11 cellular contexts compared by ENCODE assay signal in genomic region chr15:67564590-67565345, GRCh38. TPM values are rescaled to one million over a fixed set of nuclear protein-coding genes. Genes with fewer than 3 reads are reported as not detected.
DNase-seq lines count a peak whose midpoint lies in the region; ATAC-seq and TF ChIP-seq lines count a peak whose summit lies in the region.
"Had no signal": no experiment of that assay in that cellular context is flagged by ENCODE, and none has a peak within 500 bp of the region (broad histone marks: within the 10 kb centered on the region; RNA-seq: fewer than 3 reads in every experiment).

No MANE protein-coding gene starts in this region.

- intact Hi-C loops in Calu3 (cut with micrococcal nuclease; ENCODE audit: unreplicated experiment) (no loop called here), spleen (cut with DNase I; ENCODE audit: low total_unique reads) (no loop called here), dorsolateral prefrontal cortex (cut with DNase I) (no loop called here)

- CTCF ChIA-PET in Calu3 (lab: Charles Lee), result no interaction called here

- H3K4me3 ChIP-seq in spleen (no peak overlapping the region), dorsolateral prefrontal cortex (no peak overlapping the region)

- WGBS in spleen, 5 donors, result 59 to 66% (median 61%) methylated on average over 4 of the region's 4 CpGs

- peaks cover 2 to 16% (median 6%) of the 10 kb centered on the region in 6 donors for H3K4me1 ChIP-seq in spleen

- peak overlapping the region; percentile 49 for H3K27ac Mint-ChIP-seq in activated naive CD8-positive, alpha-beta T cell treated with anti-CD3 and anti-CD28 coated beads for 36 hours
- no peak overlapping the region for H3K27ac Mint-ChIP-seq in Calu3 (ENCODE audit: unreplicated experiment)
- H3K27ac Mint-ChIP-seq: activated CD4-positive, alpha-beta memory T cell treated with anti-CD3 and anti-CD28 coated beads, Interleukin-2, amount 10 ng/mL, durations not matched to agents 7 days and 5 days had no signal

- no peak for DNase-seq in activated naive CD8-positive, alpha-beta T cell treated with anti-CD3 and anti-CD28 coated beads for 36 hours
- no peak for DNase-seq in Calu3
- DNase-seq in spleen, result no peak
- no peak for DNase-seq in dorsolateral prefrontal cortex
- DNase-seq in stimulated activated CD4-positive, alpha-beta T cell treated with anti-CD3 and anti-CD28 coated beads, Interleukin-4, amount 100 ng/mL, for 24 hours, result no peak
- DNase-seq: activated CD4-positive, alpha-beta memory T cell treated with anti-CD3 and anti-CD28 coated beads, Interleukin-2, amount 10 ng/mL, durations not matched to agents 7 days and 5 days; erythroblast; NCI-H187 treated with DMSO at 0.1 percent for 48 hours had no signal

- H3K9me3 ChIP-seq in spleen, result no peaks in the 10 kb centered on the region

- BruUV-seq in Calu3 (replicated peaks; lab: Mats Ljungman, UMichigan), result no TSS peak

- TF ChIP-seq POLR2A in spleen (IDR thresholded peaks at IDR 0.05), result no peak

- H3K27me3 Mint-ChIP-seq in activated naive CD8-positive, alpha-beta T cell treated with anti-CD3 and anti-CD28 coated beads for 36 hours, result no peaks in the 10 kb centered on the region
- H3K27me3 Mint-ChIP-seq in Calu3 (ENCODE audit: unreplicated experiment), result no peaks in the 10 kb centered on the region
- H3K27me3 Mint-ChIP-seq: activated CD4-positive, alpha-beta memory T cell treated with anti-CD3 and anti-CD28 coated beads, Interleukin-2, amount 10 ng/mL, durations not matched to agents 7 days and 5 days had no signal

- ATAC-seq in GM18498 (IDR thresholded peaks at IDR 0.05; ENCODE audit: unreplicated experiment) (peak; percentile 89), GM21381 (IDR thresholded peaks at IDR 0.05; ENCODE audit: unreplicated experiment) (peak; percentile 92), HG03196 (IDR thresholded peaks at IDR 0.05; ENCODE audit: unreplicated experiment) (peak; percentile 88)

- H3K27ac ChIP-seq in spleen (no peak overlapping the region), dorsolateral prefrontal cortex (no peak overlapping the region)

- H3K9me3 Mint-ChIP-seq in activated naive CD8-positive, alpha-beta T cell treated with anti-CD3 and anti-CD28 coated beads for 36 hours, result no peaks in the 10 kb centered on the region
- no peaks in the 10 kb centered on the region for H3K9me3 Mint-ChIP-seq in Calu3 (ENCODE audit: low read depth, unreplicated experiment)
- H3K9me3 Mint-ChIP-seq: activated CD4-positive, alpha-beta memory T cell treated with anti-CD3 and anti-CD28 coated beads, Interleukin-2, amount 10 ng/mL, durations not matched to agents 7 days and 5 days had no signal

- TF ChIP-seq CTCF in Calu3 (IDR thresholded peaks at IDR 0.05; ENCODE audit: unreplicated experiment) (no peak), spleen (IDR thresholded peaks at IDR 0.05 in 8 of 11, conservative IDR thresholded peaks at IDR 0.05 in 3 of 11) (no peak), dorsolateral prefrontal cortex (IDR thresholded peaks at IDR 0.05 in 54 of 56, conservative IDR thresholded peaks at IDR 0.05 in 2 of 56; ENCODE audit: low read depth in 1 of 56, partially characterized antibody in 56 of 56) (no peak)

- peaks cover 25% of the 10 kb centered on the region for H3K36me3 Mint-ChIP-seq in activated naive CD8-positive, alpha-beta T cell treated with anti-CD3 and anti-CD28 coated beads for 36 hours
- no peaks in the 10 kb centered on the region for H3K36me3 Mint-ChIP-seq in Calu3 (ENCODE audit: insufficient read depth, unreplicated experiment)

- H3K27me3 ChIP-seq in spleen (replicated peaks in 1 of 7) (no peaks in the 10 kb centered on the region), dorsolateral prefrontal cortex (no peaks in the 10 kb centered on the region)

- H3K4me1 Mint-ChIP-seq in activated naive CD8-positive, alpha-beta T cell treated with anti-CD3 and anti-CD28 coated beads for 36 hours, result peaks cover 19% of the 10 kb centered on the region
- H3K4me1 Mint-ChIP-seq in Calu3 (ENCODE audit: low read depth, unreplicated experiment), result no peaks in the 10 kb centered on the region

- peaks cover 0 to 35% (median 0%) of the 10 kb centered on the region in 6 donors for H3K36me3 ChIP-seq in spleen

- H3K4me3 Mint-ChIP-seq in activated naive CD8-positive, alpha-beta T cell treated with anti-CD3 and anti-CD28 coated beads for 36 hours, result peak overlapping the region; percentile 35
- H3K4me3 Mint-ChIP-seq in Calu3 (ENCODE audit: low read depth, unreplicated experiment), result no peak overlapping the region
- H3K4me3 Mint-ChIP-seq: activated CD4-positive, alpha-beta memory T cell treated with anti-CD3 and anti-CD28 coated beads, Interleukin-2, amount 10 ng/mL, durations not matched to agents 7 days and 5 days had no signal

RNA-seq across cellular contexts. Expression of gene MAP2K5, which starts 22.3 kb away (rescaled TPM):
- 10 to 100 TPM; 17.0 to 20.8 TPM for total RNA-seq in activated naive CD8-positive, alpha-beta T cell treated with anti-CD3 and anti-CD28 coated beads for 36 hours
- total RNA-seq in Calu3 (2022) (19.1 and 22.2 TPM in 2 replicates), spleen (10 to 100 TPM in 6 of 7 donors, 1 to 10 TPM in 1; 9.5 to 30.4 (median 18.0) TPM), dorsolateral prefrontal cortex (10 to 100 TPM; 31.3 to 69.6 (median 47.1) TPM)
- polyA plus RNA-seq in spleen, result 10 to 100 TPM in 2 of 3 donors, 1 to 10 TPM in 1; 8.4 to 11.0 (median 10.2) TPM

RNA-seq across cellular contexts. Expression of gene C15orf61, which starts 43.8 kb away (rescaled TPM):
- 1 to 10 TPM; 5.2 to 6.7 TPM for total RNA-seq in activated naive CD8-positive, alpha-beta T cell treated with anti-CD3 and anti-CD28 coated beads for 36 hours
- total RNA-seq in Calu3 (2022), result 6.6 and 7.3 TPM in 2 replicates
- 1 to 10 TPM; 2.8 to 10.0 (median 4.6) TPM for total RNA-seq in spleen
- polyA plus RNA-seq in spleen, result 1 to 10 TPM in 2 of 3 donors, under 1 TPM in 1; 0.87 to 1.5 (median 1.5) TPM
- 10 to 100 TPM; 10.8 to 35.1 (median 19.3) TPM for total RNA-seq in dorsolateral prefrontal cortex
